ENCODE assay signal across 8 cellular contexts in the genomic region with DNA sequence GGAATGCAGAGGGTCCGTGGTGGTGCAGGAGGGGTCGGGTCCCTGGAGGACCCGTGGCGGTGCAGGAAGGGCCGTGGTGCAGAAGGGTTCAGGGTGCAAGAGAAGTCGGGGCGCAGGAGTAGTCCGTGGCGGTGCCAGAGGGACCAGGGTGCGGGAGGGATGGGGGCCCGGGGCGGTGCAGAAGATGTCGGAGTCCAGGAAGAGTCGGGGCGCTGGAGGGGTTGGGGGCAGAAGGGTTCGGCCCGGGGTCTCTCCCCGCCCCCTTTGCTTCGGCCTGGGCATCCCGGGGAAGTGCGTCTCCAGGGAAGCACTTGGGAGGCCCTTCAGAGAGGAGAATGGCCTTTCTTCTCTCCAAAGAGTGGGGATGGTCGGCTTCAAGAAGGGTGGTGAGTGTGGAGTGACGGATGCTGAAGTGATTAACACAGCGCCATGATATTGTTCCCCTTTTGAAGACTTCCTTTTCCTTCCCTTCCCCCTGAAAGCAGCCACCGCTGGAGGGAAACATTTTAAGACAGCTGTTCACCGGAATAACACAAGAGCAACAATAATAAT. TPM values are rescaled to one million over a fixed set of nuclear protein-coding genes. Genes with fewer than 3 reads are reported as not detected.
DNase-seq lines count a peak whose midpoint lies in the region; ATAC-seq and TF ChIP-seq lines count a peak whose summit lies in the region.

No MANE protein-coding gene starts in this region.

- no peak overlapping the region for H2AFZ ChIP-seq in OCI-LY1 (ENCODE audit: low read length)

- H3F3A ChIP-seq in OCI-LY1 (ENCODE audit: insufficient read depth, low read length), result no peaks in the 10 kb centered on the region; the same call in 1 of the 2 replicates

- ATAC-seq in GM19463 (IDR thresholded peaks at IDR 0.05; ENCODE audit: unreplicated experiment) (peak; percentile 8), GM19467 (IDR thresholded peaks at IDR 0.05; ENCODE audit: unreplicated experiment) (no peak)

- H3K9me2 ChIP-seq in OCI-LY1 (ENCODE audit: low read depth, low read length), result no peaks in the 10 kb centered on the region

- peaks cover 50% of the 10 kb centered on the region for H3K36me3 ChIP-seq in OCI-LY1 (ENCODE audit: insufficient read depth, low read length)

- intact Hi-C loops in dorsolateral prefrontal cortex (cut with DNase I), result loop anchor here (2.0 to 5.0 kb wide), 3 partner anchors 68 to 126 kb away; a partner anchor contains a TSS

- H3K9me3 ChIP-seq in OCI-LY1 (ENCODE audit: low read length) (no peaks in the 10 kb centered on the region), mononuclear cell (ENCODE audit: low read depth, low read length) (no peaks in the 10 kb centered on the region)

- H3K9ac ChIP-seq in OCI-LY1 (ENCODE audit: low read length), result peak overlapping the region; percentile 95

- H4K20me1 ChIP-seq in OCI-LY1 (ENCODE audit: insufficient read depth, low read length), result no peaks in the 10 kb centered on the region

- DNase-seq in AG09309 (ENCODE audit: low read depth) (no peak), dorsolateral prefrontal cortex (no peak), inferior parietal cortex (ENCODE audit: extremely low spot score) (no peak), OCI-M2 (lab: John Stamatoyannopoulos, UW; ENCODE audit: unreplicated experiment) (no peak)

- peak overlapping the region; percentile 78 for H3K4me2 ChIP-seq in OCI-LY1 (ENCODE audit: low read length)

- H3K27me3 ChIP-seq in OCI-LY1 (ENCODE audit: insufficient read depth, low read length) (no peaks in the 10 kb centered on the region), dorsolateral prefrontal cortex (no peaks in the 10 kb centered on the region), mononuclear cell (ENCODE audit: insufficient read depth, low read length) (no peaks in the 10 kb centered on the region)

- H3K27ac ChIP-seq in OCI-LY1 (ENCODE audit: low read depth, low read length, poor library complexity, severe bottlenecking), result no peak overlapping the region
- peak overlapping the region in 46 of 59 donors; percentile 72 to 100 (median 97) for H3K27ac ChIP-seq in dorsolateral prefrontal cortex

- TF ChIP-seq CTCF in AG09309 (IDR thresholded peaks at IDR 0.05; ENCODE audit: control insufficient read depth, insufficient read depth, low read depth, low read length, missing control alignments) (no peak), OCI-LY1 (IDR thresholded peaks at IDR 0.05; ENCODE audit: low read length) (no peak), dorsolateral prefrontal cortex (IDR thresholded peaks at IDR 0.05 in 54 of 56, conservative IDR thresholded peaks at IDR 0.05 in 2 of 56; ENCODE audit: low read depth in 1 of 56, partially characterized antibody in 56 of 56) (no peak)

- H3K4me3 ChIP-seq in AG09309 (ENCODE audit: control insufficient read depth, low read depth, low read length), result peak overlapping the region; percentile 75
- peak overlapping the region; percentile 91 for H3K4me3 ChIP-seq in OCI-LY1 (ENCODE audit: low read depth, low read length, poor library complexity, severe bottlenecking)
- peak overlapping the region; percentile 68 to 99 (median 95) for H3K4me3 ChIP-seq in dorsolateral prefrontal cortex
- peak overlapping the region; percentile 89 for H3K4me3 ChIP-seq in mononuclear cell (ENCODE audit: low read length)

- H3K4me1 ChIP-seq in OCI-LY1 (ENCODE audit: insufficient read depth, low read length, severe bottlenecking) (peaks cover 42% of the 10 kb centered on the region), mononuclear cell (ENCODE audit: insufficient read depth, low read length) (peaks cover 57% of the 10 kb centered on the region)

- H3K79me2 ChIP-seq in OCI-LY1 (ENCODE audit: insufficient read depth, low read length), result peaks cover 59% of the 10 kb centered on the region

RNA-seq across cellular contexts. Expression of a gene that starts 1.0 kb away (rescaled TPM):
- total RNA-seq in dorsolateral prefrontal cortex (100 to 1,000 TPM in 2 of 120 experiments, 10 to 100 TPM in 118; 39.0 to 104 (median 78.6) TPM), mononuclear cell (26.6 TPM)

RNA-seq across cellular contexts. Expression of a gene that starts 8.3 kb away (rescaled TPM):
- total RNA-seq in dorsolateral prefrontal cortex (100 to 1,000 TPM in 1 of 120 experiments, 10 to 100 TPM in 119; 35.1 to 115 (median 59.2) TPM), mononuclear cell (180 TPM)

RNA-seq across cellular contexts. Expression of a gene that starts 31.5 kb away (rescaled TPM):
- total RNA-seq in dorsolateral prefrontal cortex, result under 1 TPM in 1 of 120 experiments, not detected in 119; 0.75 TPM
- total RNA-seq in mononuclear cell, result not detected
